15 cellular contexts compared by ENCODE assay signal in genomic region chr9:81682177-81682576, GRCh38.
"Had no signal": no experiment of that assay in that cellular context is flagged by ENCODE, and none has a peak within 500 bp of the region (broad histone marks: within the 10 kb centered on the region; RNA-seq: fewer than 3 reads in every experiment).

No MANE protein-coding gene starts in this region.

- ATAC-seq: activated CD4-positive, alpha-beta T cell treated with anti-CD3 and anti-CD28 coated beads for 36 hours; activated CD8-positive, alpha-beta memory T cell treated with anti-CD3 and anti-CD28 coated beads, Interleukin-2, amount 10 ng/mL, durations not matched to agents 7 days and 5 days; effector memory CD8-positive, alpha-beta T cell; left lobe of liver had no signal

- H3K27ac Mint-ChIP-seq: activated CD4-positive, alpha-beta memory T cell treated with anti-CD3 and anti-CD28 coated beads, Interleukin-2, amount 10 ng/mL, durations not matched to agents 7 days and 5 days; activated CD4-positive, alpha-beta T cell treated with anti-CD3 and anti-CD28 coated beads for 36 hours; activated CD8-positive, alpha-beta memory T cell treated with anti-CD3 and anti-CD28 coated beads, Interleukin-2, amount 10 ng/mL, durations not matched to agents 7 days and 5 days; activated naive CD8-positive, alpha-beta T cell; effector memory CD8-positive, alpha-beta T cell; T-helper 2 cell treated with Interferon-gamma antibody and Interleukin-4, amounts not matched to agents 5 μg/mL and 100 μg/mL, for 36 hours had no signal

- FAIRE-seq: kidney, TTC549 had no signal

- H3K27me3 ChIP-seq: upper lobe of left lung had no signal

- DNase-seq: activated CD4-positive, alpha-beta memory T cell treated with anti-CD3 and anti-CD28 coated beads, Interleukin-2, amount 10 ng/mL, durations not matched to agents 7 days and 5 days; activated CD4-positive, alpha-beta T cell treated with anti-CD3 and anti-CD28 coated beads for 36 hours; activated CD8-positive, alpha-beta memory T cell treated with anti-CD3 and anti-CD28 coated beads, Interleukin-2, amount 10 ng/mL, durations not matched to agents 7 days and 5 days; effector memory CD8-positive, alpha-beta T cell; foreskin fibroblast; glutamatergic neuron; kidney; spleen; stimulated activated CD8-positive, alpha-beta memory T cell treated with anti-CD3 and anti-CD28 coated beads, Interleukin-4, amount 100 ng/mL, for 48 hours had no signal

- H3K36me3 Mint-ChIP-seq: activated naive CD8-positive, alpha-beta T cell had no signal

- H3K4me3 Mint-ChIP-seq: activated CD4-positive, alpha-beta memory T cell treated with anti-CD3 and anti-CD28 coated beads, Interleukin-2, amount 10 ng/mL, durations not matched to agents 7 days and 5 days; activated CD4-positive, alpha-beta T cell treated with anti-CD3 and anti-CD28 coated beads for 36 hours; activated CD8-positive, alpha-beta memory T cell treated with anti-CD3 and anti-CD28 coated beads, Interleukin-2, amount 10 ng/mL, durations not matched to agents 7 days and 5 days; T-helper 2 cell treated with Interferon-gamma antibody and Interleukin-4, amounts not matched to agents 5 μg/mL and 100 μg/mL, for 36 hours had no signal

- H3K9me3 ChIP-seq: spleen, upper lobe of left lung had no signal

- H3K27ac ChIP-seq: epithelial cell of prostate, upper lobe of left lung had no signal

- H3K9me3 Mint-ChIP-seq: activated CD4-positive, alpha-beta memory T cell treated with anti-CD3 and anti-CD28 coated beads, Interleukin-2, amount 10 ng/mL, durations not matched to agents 7 days and 5 days; T-helper 2 cell treated with Interferon-gamma antibody and Interleukin-4, amounts not matched to agents 5 μg/mL and 100 μg/mL, for 36 hours had no signal

- H3K27me3 Mint-ChIP-seq: effector memory CD8-positive, alpha-beta T cell had no signal
